1 cellular context compared by ENCODE assay signal in the genomic region with DNA sequence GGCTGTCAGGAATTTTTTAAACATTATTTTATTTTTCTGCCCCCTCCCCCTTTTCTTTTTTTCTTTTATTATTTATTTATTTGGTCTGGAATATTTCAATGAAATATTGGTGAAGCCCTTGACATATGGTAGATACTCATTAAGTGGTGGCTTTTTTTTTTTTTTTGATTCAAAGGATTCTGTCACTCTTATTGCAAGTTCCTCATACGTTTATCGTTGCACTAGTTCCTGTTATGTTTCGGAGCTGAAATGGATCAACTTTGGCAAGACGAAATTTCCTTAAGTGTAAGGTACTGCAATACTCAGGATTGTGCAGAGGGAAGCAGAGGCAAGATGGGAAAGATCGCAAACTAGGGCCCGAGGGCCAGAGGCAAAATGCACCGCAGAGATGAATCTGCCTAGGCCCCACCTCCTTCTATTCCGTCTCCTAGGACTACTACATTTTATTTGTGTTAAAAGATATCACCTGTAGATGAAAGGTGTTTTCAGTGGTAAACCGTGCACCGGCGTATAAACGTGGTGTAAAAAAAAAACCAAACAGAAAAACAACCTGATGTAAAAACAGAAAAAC.
A peak's percentile ranks its signal among the peaks of the same experiment; 100 is the strongest.
TF ChIP-seq lines count a peak whose summit lies in the region.

No MANE protein-coding gene starts in this region.

TF ChIP-seq in HepG2, 621 proteins besides CTCF, POLR2A, EP300 and RAD21 (continued from another document and continues in another):
- TF ChIP-seq, protein P1, sequence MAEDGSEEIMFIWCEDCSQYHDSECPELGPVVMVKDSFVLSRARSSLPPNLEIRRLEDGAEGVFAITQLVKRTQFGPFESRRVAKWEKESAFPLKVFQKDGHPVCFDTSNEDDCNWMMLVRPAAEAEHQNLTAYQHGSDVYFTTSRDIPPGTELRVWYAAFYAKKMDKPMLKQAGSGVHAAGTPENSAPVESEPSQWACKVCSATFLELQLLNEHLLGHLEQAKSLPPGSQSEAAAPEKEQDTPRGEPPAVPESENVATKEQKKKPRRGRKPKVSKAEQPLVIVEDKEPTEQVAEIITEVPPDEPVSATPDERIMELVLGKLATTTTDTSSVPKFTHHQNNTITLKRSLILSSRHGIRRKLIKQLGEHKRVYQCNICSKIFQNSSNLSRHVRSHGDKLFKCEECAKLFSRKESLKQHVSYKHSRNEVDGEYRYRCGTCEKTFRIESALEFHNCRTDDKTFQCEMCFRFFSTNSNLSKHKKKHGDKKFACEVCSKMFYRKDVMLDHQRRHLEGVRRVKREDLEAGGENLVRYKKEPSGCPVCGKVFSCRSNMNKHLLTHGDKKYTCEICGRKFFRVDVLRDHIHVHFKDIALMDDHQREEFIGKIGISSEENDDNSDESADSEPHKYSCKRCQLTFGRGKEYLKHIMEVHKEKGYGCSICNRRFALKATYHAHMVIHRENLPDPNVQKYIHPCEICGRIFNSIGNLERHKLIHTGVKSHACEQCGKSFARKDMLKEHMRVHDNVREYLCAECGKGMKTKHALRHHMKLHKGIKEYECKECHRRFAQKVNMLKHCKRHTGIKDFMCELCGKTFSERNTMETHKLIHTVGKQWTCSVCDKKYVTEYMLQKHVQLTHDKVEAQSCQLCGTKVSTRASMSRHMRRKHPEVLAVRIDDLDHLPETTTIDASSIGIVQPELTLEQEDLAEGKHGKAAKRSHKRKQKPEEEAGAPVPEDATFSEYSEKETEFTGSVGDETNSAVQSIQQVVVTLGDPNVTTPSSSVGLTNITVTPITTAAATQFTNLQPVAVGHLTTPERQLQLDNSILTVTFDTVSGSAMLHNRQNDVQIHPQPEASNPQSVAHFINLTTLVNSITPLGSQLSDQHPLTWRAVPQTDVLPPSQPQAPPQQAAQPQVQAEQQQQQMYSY (CRISPR knock-in tag; IDR thresholded peaks at IDR 0.05): no peak
- TF ChIP-seq MTA3 (CRISPR knock-in tag; IDR thresholded peaks at IDR 0.05) (no peak), ZNF10 (CRISPR knock-in tag; IDR thresholded peaks at IDR 0.05; ENCODE audit: borderline replicate concordance, low read depth) (no peak), TAF15 (IDR thresholded peaks at IDR 0.05; ENCODE audit: low read depth, low read length, poor library complexity, severe bottlenecking) (no peak), FIP1L1 (IDR thresholded peaks at IDR 0.05; ENCODE audit: borderline replicate concordance, insufficient read depth, low read depth, low read length) (no peak), RFX3 (CRISPR knock-in tag; IDR thresholded peaks at IDR 0.05) (0 out of 2 replicates have a peak, but pooled peaks have one; percentile 7), PRMT3 (CRISPR knock-in tag; IDR thresholded peaks at IDR 0.05; ENCODE audit: borderline replicate concordance, low read depth) (no peak), NR2F6 (IDR thresholded peaks at IDR 0.05) (no peak), NR2F6 (CRISPR knock-in tag; IDR thresholded peaks at IDR 0.05) (0 out of 2 replicates have a peak, but pooled peaks have one; percentile 5), PPARG (CRISPR knock-in tag; conservative IDR thresholded peaks at IDR 0.05) (0 out of 2 replicates have a peak, but pooled peaks have one; percentile 9), EED (CRISPR knock-in tag; IDR thresholded peaks at IDR 0.05) (no peak), ZNF235 (CRISPR knock-in tag; IDR thresholded peaks at IDR 0.05; ENCODE audit: borderline replicate concordance) (no peak), CAMTA2 (CRISPR knock-in tag; IDR thresholded peaks at IDR 0.05; ENCODE audit: borderline replicate concordance) (no peak), ZNF569 (CRISPR knock-in tag; IDR thresholded peaks at IDR 0.05; ENCODE audit: borderline replicate concordance) (no peak), CBFB (CRISPR knock-in tag; IDR thresholded peaks at IDR 0.05) (no peak), ZNF746 (CRISPR knock-in tag; IDR thresholded peaks at IDR 0.05) (no peak), ZFX (CRISPR knock-in tag; IDR thresholded peaks at IDR 0.05; ENCODE audit: low read depth) (no peak), ZNF547 (CRISPR knock-in tag; IDR thresholded peaks at IDR 0.05) (no peak), JUND (CRISPR knock-in tag; IDR thresholded peaks at IDR 0.05) (no peak), FOXO1 (CRISPR knock-in tag; IDR thresholded peaks at IDR 0.05) (no peak), KDM2A (CRISPR knock-in tag; IDR thresholded peaks at IDR 0.05; ENCODE audit: borderline replicate concordance, low read depth) (no peak; the same call in 1 of the 2 replicates), ZNF251 (CRISPR knock-in tag; IDR thresholded peaks at IDR 0.05) (no peak), ZNF460 (CRISPR knock-in tag; IDR thresholded peaks at IDR 0.05; ENCODE audit: borderline replicate concordance) (no peak), NFKBIZ (CRISPR knock-in tag; IDR thresholded peaks at IDR 0.05) (no peak), ZNF598 (CRISPR knock-in tag; IDR thresholded peaks at IDR 0.05; ENCODE audit: borderline replicate concordance) (no peak), SMAD1 (CRISPR knock-in tag; IDR thresholded peaks at IDR 0.05; ENCODE audit: borderline replicate concordance, low read depth) (no peak), DR1 (CRISPR knock-in tag; IDR thresholded peaks at IDR 0.05) (no peak), ZSCAN25 (CRISPR knock-in tag; IDR thresholded peaks at IDR 0.05) (no peak), KDM4B (CRISPR knock-in tag; IDR thresholded peaks at IDR 0.05) (0 out of 2 replicates have a peak, but pooled peaks have one; percentile 48), RBM22 (optimal IDR thresholded peaks at IDR 0.05; ENCODE audit: low read length) (no peak), GATAD2A (CRISPR knock-in tag; IDR thresholded peaks at IDR 0.05) (peak; percentile 20; the same call in 1 of the 2 replicates), SMARCE1 (IDR thresholded peaks at IDR 0.05; ENCODE audit: borderline replicate concordance) (no peak), HNF4A (CRISPR knock-in tag; IDR thresholded peaks at IDR 0.05) (no peak), MAFK (conservative IDR thresholded peaks at IDR 0.05 in 1 of 2, IDR thresholded peaks at IDR 0.05 in 1 of 2; ENCODE audit: low read length in 2 of 2) (no peak), MIER3 (CRISPR knock-in tag; IDR thresholded peaks at IDR 0.05; ENCODE audit: borderline replicate concordance) (peak; percentile 50; the same call in 1 of the 2 replicates), NFE2 (CRISPR knock-in tag; IDR thresholded peaks at IDR 0.05) (no peak), ZNF331 (CRISPR knock-in tag; IDR thresholded peaks at IDR 0.05) (peak; percentile 48; the same call in 1 of the 2 replicates), ZNF205 (CRISPR knock-in tag; IDR thresholded peaks at IDR 0.05) (no peak)
- TF ChIP-seq, protein P2, sequence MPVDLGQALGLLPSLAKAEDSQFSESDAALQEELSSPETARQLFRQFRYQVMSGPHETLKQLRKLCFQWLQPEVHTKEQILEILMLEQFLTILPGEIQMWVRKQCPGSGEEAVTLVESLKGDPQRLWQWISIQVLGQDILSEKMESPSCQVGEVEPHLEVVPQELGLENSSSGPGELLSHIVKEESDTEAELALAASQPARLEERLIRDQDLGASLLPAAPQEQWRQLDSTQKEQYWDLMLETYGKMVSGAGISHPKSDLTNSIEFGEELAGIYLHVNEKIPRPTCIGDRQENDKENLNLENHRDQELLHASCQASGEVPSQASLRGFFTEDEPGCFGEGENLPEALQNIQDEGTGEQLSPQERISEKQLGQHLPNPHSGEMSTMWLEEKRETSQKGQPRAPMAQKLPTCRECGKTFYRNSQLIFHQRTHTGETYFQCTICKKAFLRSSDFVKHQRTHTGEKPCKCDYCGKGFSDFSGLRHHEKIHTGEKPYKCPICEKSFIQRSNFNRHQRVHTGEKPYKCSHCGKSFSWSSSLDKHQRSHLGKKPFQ (CRISPR knock-in tag; IDR thresholded peaks at IDR 0.05; ENCODE audit: insufficient replicate concordance): no peak
- TF ChIP-seq, protein P3, sequence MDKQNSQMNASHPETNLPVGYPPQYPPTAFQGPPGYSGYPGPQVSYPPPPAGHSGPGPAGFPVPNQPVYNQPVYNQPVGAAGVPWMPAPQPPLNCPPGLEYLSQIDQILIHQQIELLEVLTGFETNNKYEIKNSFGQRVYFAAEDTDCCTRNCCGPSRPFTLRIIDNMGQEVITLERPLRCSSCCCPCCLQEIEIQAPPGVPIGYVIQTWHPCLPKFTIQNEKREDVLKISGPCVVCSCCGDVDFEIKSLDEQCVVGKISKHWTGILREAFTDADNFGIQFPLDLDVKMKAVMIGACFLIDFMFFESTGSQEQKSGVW (CRISPR knock-in tag; IDR thresholded peaks at IDR 0.05; ENCODE audit: borderline replicate concordance): no peak
- TF ChIP-seq, protein P4, sequence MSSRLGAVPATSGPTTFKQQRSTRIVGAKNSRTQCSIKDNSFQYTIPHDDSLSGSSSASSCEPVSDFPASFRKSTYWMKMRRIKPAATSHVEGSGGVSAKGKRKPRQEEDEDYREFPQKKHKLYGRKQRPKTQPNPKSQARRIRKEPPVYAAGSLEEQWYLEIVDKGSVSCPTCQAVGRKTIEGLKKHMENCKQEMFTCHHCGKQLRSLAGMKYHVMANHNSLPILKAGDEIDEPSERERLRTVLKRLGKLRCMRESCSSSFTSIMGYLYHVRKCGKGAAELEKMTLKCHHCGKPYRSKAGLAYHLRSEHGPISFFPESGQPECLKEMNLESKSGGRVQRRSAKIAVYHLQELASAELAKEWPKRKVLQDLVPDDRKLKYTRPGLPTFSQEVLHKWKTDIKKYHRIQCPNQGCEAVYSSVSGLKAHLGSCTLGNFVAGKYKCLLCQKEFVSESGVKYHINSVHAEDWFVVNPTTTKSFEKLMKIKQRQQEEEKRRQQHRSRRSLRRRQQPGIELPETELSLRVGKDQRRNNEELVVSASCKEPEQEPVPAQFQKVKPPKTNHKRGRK (CRISPR knock-in tag; IDR thresholded peaks at IDR 0.05): no peak
- TF ChIP-seq, protein P5, sequence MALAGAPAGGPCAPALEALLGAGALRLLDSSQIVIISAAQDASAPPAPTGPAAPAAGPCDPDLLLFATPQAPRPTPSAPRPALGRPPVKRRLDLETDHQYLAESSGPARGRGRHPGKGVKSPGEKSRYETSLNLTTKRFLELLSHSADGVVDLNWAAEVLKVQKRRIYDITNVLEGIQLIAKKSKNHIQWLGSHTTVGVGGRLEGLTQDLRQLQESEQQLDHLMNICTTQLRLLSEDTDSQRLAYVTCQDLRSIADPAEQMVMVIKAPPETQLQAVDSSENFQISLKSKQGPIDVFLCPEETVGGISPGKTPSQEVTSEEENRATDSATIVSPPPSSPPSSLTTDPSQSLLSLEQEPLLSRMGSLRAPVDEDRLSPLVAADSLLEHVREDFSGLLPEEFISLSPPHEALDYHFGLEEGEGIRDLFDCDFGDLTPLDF (CRISPR knock-in tag; IDR thresholded peaks at IDR 0.05): no peak
- TF ChIP-seq, protein P6, sequence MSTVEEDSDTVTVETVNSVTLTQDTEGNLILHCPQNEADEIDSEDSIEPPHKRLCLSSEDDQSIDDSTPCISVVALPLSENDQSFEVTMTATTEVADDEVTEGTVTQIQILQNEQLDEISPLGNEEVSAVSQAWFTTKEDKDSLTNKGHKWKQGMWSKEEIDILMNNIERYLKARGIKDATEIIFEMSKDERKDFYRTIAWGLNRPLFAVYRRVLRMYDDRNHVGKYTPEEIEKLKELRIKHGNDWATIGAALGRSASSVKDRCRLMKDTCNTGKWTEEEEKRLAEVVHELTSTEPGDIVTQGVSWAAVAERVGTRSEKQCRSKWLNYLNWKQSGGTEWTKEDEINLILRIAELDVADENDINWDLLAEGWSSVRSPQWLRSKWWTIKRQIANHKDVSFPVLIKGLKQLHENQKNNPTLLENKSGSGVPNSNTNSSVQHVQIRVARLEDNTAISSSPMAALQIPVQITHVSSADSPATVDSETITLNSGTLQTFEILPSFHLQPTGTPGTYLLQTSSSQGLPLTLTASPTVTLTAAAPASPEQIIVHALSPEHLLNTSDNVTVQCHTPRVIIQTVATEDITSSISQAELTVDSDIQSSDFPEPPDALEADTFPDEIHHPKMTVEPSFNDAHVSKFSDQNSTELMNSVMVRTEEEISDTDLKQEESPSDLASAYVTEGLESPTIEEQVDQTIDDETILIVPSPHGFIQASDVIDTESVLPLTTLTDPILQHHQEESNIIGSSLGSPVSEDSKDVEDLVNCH (CRISPR knock-in tag; IDR thresholded peaks at IDR 0.05): no peak
- TF ChIP-seq, protein P7, sequence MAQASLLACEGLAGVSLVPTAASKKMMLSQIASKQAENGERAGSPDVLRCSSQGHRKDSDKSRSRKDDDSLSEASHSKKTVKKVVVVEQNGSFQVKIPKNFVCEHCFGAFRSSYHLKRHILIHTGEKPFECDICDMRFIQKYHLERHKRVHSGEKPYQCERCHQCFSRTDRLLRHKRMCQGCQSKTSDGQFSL (CRISPR knock-in tag; IDR thresholded peaks at IDR 0.05): no peak
- TF ChIP-seq, protein P8, sequence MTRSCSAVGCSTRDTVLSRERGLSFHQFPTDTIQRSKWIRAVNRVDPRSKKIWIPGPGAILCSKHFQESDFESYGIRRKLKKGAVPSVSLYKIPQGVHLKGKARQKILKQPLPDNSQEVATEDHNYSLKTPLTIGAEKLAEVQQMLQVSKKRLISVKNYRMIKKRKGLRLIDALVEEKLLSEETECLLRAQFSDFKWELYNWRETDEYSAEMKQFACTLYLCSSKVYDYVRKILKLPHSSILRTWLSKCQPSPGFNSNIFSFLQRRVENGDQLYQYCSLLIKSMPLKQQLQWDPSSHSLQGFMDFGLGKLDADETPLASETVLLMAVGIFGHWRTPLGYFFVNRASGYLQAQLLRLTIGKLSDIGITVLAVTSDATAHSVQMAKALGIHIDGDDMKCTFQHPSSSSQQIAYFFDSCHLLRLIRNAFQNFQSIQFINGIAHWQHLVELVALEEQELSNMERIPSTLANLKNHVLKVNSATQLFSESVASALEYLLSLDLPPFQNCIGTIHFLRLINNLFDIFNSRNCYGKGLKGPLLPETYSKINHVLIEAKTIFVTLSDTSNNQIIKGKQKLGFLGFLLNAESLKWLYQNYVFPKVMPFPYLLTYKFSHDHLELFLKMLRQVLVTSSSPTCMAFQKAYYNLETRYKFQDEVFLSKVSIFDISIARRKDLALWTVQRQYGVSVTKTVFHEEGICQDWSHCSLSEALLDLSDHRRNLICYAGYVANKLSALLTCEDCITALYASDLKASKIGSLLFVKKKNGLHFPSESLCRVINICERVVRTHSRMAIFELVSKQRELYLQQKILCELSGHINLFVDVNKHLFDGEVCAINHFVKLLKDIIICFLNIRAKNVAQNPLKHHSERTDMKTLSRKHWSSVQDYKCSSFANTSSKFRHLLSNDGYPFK (CRISPR knock-in tag; IDR thresholded peaks at IDR 0.05; ENCODE audit: borderline replicate concordance): no peak
- TF ChIP-seq, protein P9, sequence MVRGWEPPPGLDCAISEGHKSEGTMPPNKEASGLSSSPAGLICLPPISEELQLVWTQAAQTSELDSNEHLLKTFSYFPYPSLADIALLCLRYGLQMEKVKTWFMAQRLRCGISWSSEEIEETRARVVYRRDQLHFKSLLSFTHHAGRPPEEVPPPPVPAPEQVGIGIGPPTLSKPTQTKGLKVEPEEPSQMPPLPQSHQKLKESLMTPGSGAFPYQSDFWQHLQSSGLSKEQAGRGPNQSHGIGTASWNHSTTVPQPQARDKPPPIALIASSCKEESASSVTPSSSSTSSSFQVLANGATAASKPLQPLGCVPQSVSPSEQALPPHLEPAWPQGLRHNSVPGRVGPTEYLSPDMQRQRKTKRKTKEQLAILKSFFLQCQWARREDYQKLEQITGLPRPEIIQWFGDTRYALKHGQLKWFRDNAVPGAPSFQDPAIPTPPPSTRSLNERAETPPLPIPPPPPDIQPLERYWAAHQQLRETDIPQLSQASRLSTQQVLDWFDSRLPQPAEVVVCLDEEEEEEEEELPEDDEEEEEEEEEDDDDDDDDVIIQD (CRISPR knock-in tag; IDR thresholded peaks at IDR 0.05; ENCODE audit: low read depth): peak; percentile 2; the same call in 1 of the 2 replicates
